21 cellular contexts compared by ENCODE assay signal in the genomic region with DNA sequence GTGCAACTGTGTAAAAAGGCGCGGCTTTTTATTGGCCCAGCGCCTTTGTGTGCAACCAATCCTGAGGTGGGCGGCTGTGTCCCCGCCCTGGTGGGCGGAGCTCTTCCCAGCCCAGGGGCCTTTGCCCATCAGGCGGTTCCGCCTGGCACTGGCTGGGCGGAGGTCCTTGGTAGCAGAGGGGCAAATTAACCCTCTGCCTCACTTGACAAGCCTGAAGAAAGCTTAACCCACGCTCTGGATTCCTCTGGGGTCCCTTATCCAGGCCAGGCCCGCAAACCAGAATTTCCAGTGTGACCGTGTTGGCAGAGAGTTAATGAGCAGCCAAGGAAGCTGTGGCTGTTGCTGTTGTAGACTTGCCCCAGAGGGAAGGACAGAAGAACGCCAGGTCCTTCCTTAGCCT. TPM values are rescaled to one million over a fixed set of nuclear protein-coding genes. Genes with fewer than 3 reads are reported as not detected.
DNase-seq lines count a peak whose midpoint lies in the region; ATAC-seq, FAIRE-seq and TF ChIP-seq lines count a peak whose summit lies in the region.
"Had no signal": no experiment of that assay in that cellular context is flagged by ENCODE, and none has a peak within 500 bp of the region (broad histone marks: within the 10 kb centered on the region; RNA-seq: fewer than 3 reads in every experiment).

No MANE protein-coding gene starts in this region.

- intact Hi-C loops in HepG2 (cut with micrococcal nuclease; ENCODE audit: unreplicated experiment) (no loop called here), right lobe of liver (cut with DNase I) (loop anchor here in 1 of 2 donors (10.0 kb wide), 1 partner anchor 268 kb away; no protein-coding TSS in a partner anchor), pancreas (cut with DNase I) (no loop called here), uterus (cut with DNase I; ENCODE audit: low total_unique reads) (no loop called here)

- TF ChIP-seq EP300 in HepG2 (IDR thresholded peaks at IDR 0.05; ENCODE audit: low read depth in 2 of 2, low read length in 2 of 2) (no peak), HepG2 (CRISPR knock-in tag; IDR thresholded peaks at IDR 0.05; ENCODE audit: borderline replicate concordance) (no peak)

- BruUV-seq in HepG2 (replicated peaks; lab: Mats Ljungman, UMichigan) = no TSS peak

- no peak for TF ChIP-seq CTCF in HepG2 (CRISPR knock-in tag; IDR thresholded peaks at IDR 0.05)
- TF ChIP-seq CTCF in right lobe of liver (IDR thresholded peaks at IDR 0.05) = no peak
- TF ChIP-seq CTCF in hepatocyte (IDR thresholded peaks at IDR 0.05; ENCODE audit: poor library complexity) = no peak
- TF ChIP-seq CTCF in pancreas (IDR thresholded peaks at IDR 0.05) = no peak
- TF ChIP-seq CTCF in WERI-Rb-1 (IDR thresholded peaks at IDR 0.05; ENCODE audit: low read depth, low read length) = no peak
- no peak for TF ChIP-seq CTCF in uterus (IDR thresholded peaks at IDR 0.05)

- CTCF ChIA-PET in HepG2 (lab: Yijun Ruan, JAX; ENCODE audit: low intra/inter-chr PET ratio, low total read pairs) = no interaction called here

- DNase-seq in HepG2 (ENCODE audit: low spot score) = no peak
- DNase-seq in right lobe of liver = no peak
- peak; percentile 55 for DNase-seq in hepatocyte (ENCODE audit: low spot score)
- peak in 3 of 6 donors; percentile 26 to 37 (median 34) for DNase-seq in pancreas
- no peak for DNase-seq in DMS79 treated with DMSO at 0.1 percent for 48 hours (lab: John Stamatoyannopoulos, UW)
- no peak for DNase-seq in WERI-Rb-1
- no peak for DNase-seq in uterus
- DNase-seq: activated CD4-positive, alpha-beta memory T cell treated with anti-CD3 and anti-CD28 coated beads for 36 hours; activated T-cell treated with anti-CD3 and anti-CD28 coated beads, Interleukin-2, amount 50 U/mL, for 24 hours; Kasumi-1; NCI-H226; stimulated activated CD4-positive, alpha-beta T cell treated with anti-CD3 and anti-CD28 coated beads, Interleukin-12 subunit alpha, Interleukin-12 subunit beta, amount 100 ng/mL, for 4 hours; SW 1271 had no signal

- TF ChIP-seq RAD21 in HepG2 (CRISPR knock-in tag; IDR thresholded peaks at IDR 0.05) = no peak

- ATAC-seq in HepG2 = peak; percentile 74
- no peak for ATAC-seq in right lobe of liver
- ATAC-seq in pancreas = peak; percentile 55 to 84 (median 75)
- ATAC-seq: A549; stimulated activated memory B cell treated with anti-CD40 and anti-IgM and Interleukin-4, amounts not matched to agents 10 μg/mL and 1 μg/mL and 100 μg/mL, for 72 hours had no signal

- H3K79me2 ChIP-seq in HepG2 (ENCODE audit: insufficient read depth, low read length) (no peaks in the 10 kb centered on the region), hepatocyte (no peaks in the 10 kb centered on the region)
- H3K79me2 ChIP-seq: parathyroid adenoma had no signal

- no peak overlapping the region for H2AFZ ChIP-seq in HepG2 (ENCODE audit: low read length)
- H2AFZ ChIP-seq in hepatocyte = no peak overlapping the region
- H2AFZ ChIP-seq: parathyroid adenoma had no signal

- H3K4me1 ChIP-seq in HepG2 (ENCODE audit: insufficient read depth, low read length) = peaks cover 11% of the 10 kb centered on the region; the same call in 1 of the 2 replicates
- H3K4me1 ChIP-seq in right lobe of liver = no peaks in the 10 kb centered on the region
- peaks cover 8% of the 10 kb centered on the region for H3K4me1 ChIP-seq in hepatocyte (ENCODE audit: insufficient read depth)
- H3K4me1 ChIP-seq in pancreas = no peaks in the 10 kb centered on the region
- peaks cover 2% of the 10 kb centered on the region for H3K4me1 ChIP-seq in urinary bladder (ENCODE audit: insufficient read depth)
- no peaks in the 10 kb centered on the region for H3K4me1 ChIP-seq in uterus
- H3K4me1 ChIP-seq: A549; BLaER1 treated with 17β-estradiol and CSF1 and Interleukin-3, amounts not matched to agents 10 nM and 100 nM had no signal

- H3K9me2 ChIP-seq in hepatocyte (replicated peaks; ENCODE audit: insufficient read depth) = no peaks in the 10 kb centered on the region

- H3K27ac ChIP-seq in HepG2 (ENCODE audit: extremely low read length, insufficient read depth, low read length) = no peak overlapping the region
- no peak overlapping the region for H3K27ac ChIP-seq in right lobe of liver
- peak overlapping the region; percentile 45 for H3K27ac ChIP-seq in hepatocyte
- no peak overlapping the region for H3K27ac ChIP-seq in pancreas
- peak overlapping the region; percentile 55 for H3K27ac ChIP-seq in urinary bladder (ENCODE audit: low read depth)
- no peak overlapping the region for H3K27ac ChIP-seq in WERI-Rb-1
- no peak overlapping the region for H3K27ac ChIP-seq in uterus
- H3K27ac ChIP-seq: A549; BLaER1 treated with 17β-estradiol and CSF1 and Interleukin-3, amounts not matched to agents 10 nM and 100 nM; parathyroid adenoma; RWPE1; vagina had no signal

- no peak for FAIRE-seq in HepG2 (lab: Jason Lieb, UNC)
- no peak for FAIRE-seq in pancreas (lab: Jason Lieb, UNC)
- FAIRE-seq: A549 had no signal

- H3K27me3 ChIP-seq in HepG2 (ENCODE audit: control insufficient read depth in 1 of 2, insufficient read depth in 2 of 2, low read length in 2 of 2) (peaks cover 0 to 6% of the 10 kb centered on the region in 2 experiments; a peak in 1 of 5 replicates), right lobe of liver (no peaks in the 10 kb centered on the region), hepatocyte (no peaks in the 10 kb centered on the region), pancreas (no peaks in the 10 kb centered on the region), WERI-Rb-1 (ENCODE audit: insufficient read depth, low read depth, severe bottlenecking) (no peaks in the 10 kb centered on the region), uterus (no peaks in the 10 kb centered on the region)
- H3K27me3 ChIP-seq: BLaER1 treated with 17β-estradiol and CSF1 and Interleukin-3, amounts not matched to agents 10 nM and 100 nM; esophagus muscularis mucosa; vagina had no signal

- no peaks in the 10 kb centered on the region for H3K9me3 ChIP-seq in HepG2 (ENCODE audit: low read length)
- H3K9me3 ChIP-seq in right lobe of liver = no peaks in the 10 kb centered on the region
- no peaks in the 10 kb centered on the region for H3K9me3 ChIP-seq in hepatocyte (ENCODE audit: low read depth)
- no peaks in the 10 kb centered on the region for H3K9me3 ChIP-seq in pancreas
- no peaks in the 10 kb centered on the region for H3K9me3 ChIP-seq in WERI-Rb-1 (ENCODE audit: severe bottlenecking)
- H3K9me3 ChIP-seq in uterus = no peaks in the 10 kb centered on the region
- H3K9me3 ChIP-seq: A549; BLaER1 treated with 17β-estradiol and CSF1 and Interleukin-3, amounts not matched to agents 10 nM and 100 nM; esophagus muscularis mucosa; vagina had no signal

- no peaks in the 10 kb centered on the region for H4K20me1 ChIP-seq in HepG2 (ENCODE audit: insufficient read depth, low read length)
- no peaks in the 10 kb centered on the region for H4K20me1 ChIP-seq in hepatocyte (ENCODE audit: insufficient read depth, poor library complexity, severe bottlenecking)
- H4K20me1 ChIP-seq: BLaER1 treated with 17β-estradiol and CSF1 and Interleukin-3, amounts not matched to agents 10 nM and 100 nM had no signal

- H3K4me3 ChIP-seq in HepG2 (replicated peaks in 1 of 3; ENCODE audit: insufficient read depth in 1 of 3, low read depth in 2 of 3, low read length in 3 of 3) (no peak overlapping the region), right lobe of liver (no peak overlapping the region), hepatocyte (no peak overlapping the region), pancreas (peak overlapping the region in 1 of 4 donors; percentile 0), urinary bladder (ENCODE audit: low read depth, low read length) (no peak overlapping the region), WERI-Rb-1 (ENCODE audit: low read depth, low read length) (no peak overlapping the region), uterus (no peak overlapping the region)
- H3K4me3 ChIP-seq: A549; BLaER1 treated with 17β-estradiol and CSF1 and Interleukin-3, amounts not matched to agents 10 nM and 100 nM; esophagus muscularis mucosa; vagina had no signal

- in situ Hi-C loops in HepG2 (cut with HindIII; ENCODE audit: extremely low pct_ligation_motif_present, low pct_unique_long_range_greater_than_20kb) = no loop called here

- 54% methylated on average over 9 of the region's 13 CpGs for WGBS in HepG2 (ENCODE audit: low lambda C conversion rate)
- 79% methylated on average over 13 of the region's 13 CpGs for WGBS in right lobe of liver (ENCODE audit: insufficient coverage, low coverage, low lambda C conversion rate, missing lambda C conversion rate)
- WGBS in hepatocyte (ENCODE audit: low lambda C conversion rate, missing lambda C conversion rate) = 82% methylated on average over 13 of the region's 13 CpGs
- 48 to 53% methylated on average over 13 of the region's 13 CpGs for WGBS in pancreas, 2 donors
- 87% methylated on average over 13 of the region's 13 CpGs for WGBS in urinary bladder

- H3K36me3 ChIP-seq in HepG2 (replicated peaks in 1 of 2; ENCODE audit: control insufficient read depth in 1 of 2, insufficient read depth in 2 of 2, low read length in 2 of 2) (no peaks in the 10 kb centered on the region), right lobe of liver (no peaks in the 10 kb centered on the region), hepatocyte (replicated peaks; ENCODE audit: insufficient read depth, low read depth) (no peaks in the 10 kb centered on the region), pancreas (no peaks in the 10 kb centered on the region), urinary bladder (ENCODE audit: insufficient read depth) (no peaks in the 10 kb centered on the region), WERI-Rb-1 (no peaks in the 10 kb centered on the region), uterus (no peaks in the 10 kb centered on the region)
- H3K36me3 ChIP-seq: BLaER1 treated with 17β-estradiol and CSF1 and Interleukin-3, amounts not matched to agents 10 nM and 100 nM; esophagus muscularis mucosa; vagina had no signal

- peak overlapping the region; percentile 18; the same call in 1 of the 2 replicates for H3K4me2 ChIP-seq in HepG2 (ENCODE audit: low read depth, low read length)
- H3K4me2 ChIP-seq in hepatocyte = peak overlapping the region; percentile 37
- H3K4me2 ChIP-seq: A549; BLaER1 treated with 17β-estradiol and CSF1 and Interleukin-3, amounts not matched to agents 10 nM and 100 nM had no signal

- no peak overlapping the region for H3K9ac ChIP-seq in HepG2 (ENCODE audit: insufficient read depth, low read depth, low read length)
- H3K9ac ChIP-seq: BLaER1 treated with 17β-estradiol and CSF1 and Interleukin-3, amounts not matched to agents 10 nM and 100 nM; parathyroid adenoma had no signal

- TF ChIP-seq POLR2A in HepG2 (IDR thresholded peaks at IDR 0.05; ENCODE audit: insufficient read depth in 1 of 2, low read depth in 2 of 2, low read length in 2 of 2) (no peak), right lobe of liver (IDR thresholded peaks at IDR 0.05) (no peak), uterus (IDR thresholded peaks at IDR 0.05) (no peak)

- POLR2A ChIA-PET in HepG2 (lab: Yijun Ruan, JAX) = no interaction called here

RNA-seq across cellular contexts. Expression of a gene that starts 12.8 kb away (rescaled TPM):
- not detected in 2 replicates for total RNA-seq in HepG2 (2016; rRNA removed; fragmentation: Illumina TruSeq; extraction: Trizol)
- total RNA-seq in HepG2 (2016; cell fraction: cytosol; rRNA removed; fragmentation: Illumina TruSeq; extraction: Trizol; ENCODE audit: low read depth) = not detected in 2 replicates
- total RNA-seq in HepG2 (2016; cell fraction: insoluble cytoplasmic fraction; rRNA removed; fragmentation: Illumina TruSeq; extraction: Trizol) = not detected in 2 replicates
- not detected in 2 replicates for total RNA-seq in HepG2 (2016; cell fraction: membrane; rRNA removed; fragmentation: Illumina TruSeq; extraction: Trizol)
- not detected in 2 replicates for total RNA-seq in HepG2 (2016; cell fraction: nucleus; rRNA removed; fragmentation: Illumina TruSeq; extraction: Trizol)
- polyA plus RNA-seq in HepG2 (2011; rRNA removed) = not detected in 2 replicates
- polyA plus RNA-seq in HepG2 (2011; cell fraction: cytosol; rRNA removed) = not detected in 2 replicates
- polyA plus RNA-seq in HepG2 (2011; cell fraction: nucleus; rRNA removed) = not detected in 2 replicates
- polyA plus RNA-seq in HepG2 (2012) = not detected in 2 replicates
- polyA plus RNA-seq in HepG2 (2016; cell fraction: cytosol; fragmentation: Illumina TruSeq; extraction: Trizol; ENCODE audit: low read depth) = not detected in 2 replicates
- not detected in 2 replicates for polyA plus RNA-seq in HepG2 (2016; cell fraction: insoluble cytoplasmic fraction; fragmentation: Illumina TruSeq; extraction: Trizol; ENCODE audit: low read depth)
- not detected in 2 replicates for polyA plus RNA-seq in HepG2 (2016; cell fraction: membrane; fragmentation: Illumina TruSeq; extraction: Trizol; ENCODE audit: low read depth)
- not detected in 2 replicates for polyA plus RNA-seq in HepG2 (2016; cell fraction: nucleus; fragmentation: Illumina TruSeq; extraction: Trizol; ENCODE audit: insufficient read depth, low read depth)
- not detected in 2 replicates for polyA minus RNA-seq in HepG2 (2011; rRNA and poly(A)+ RNA removed; ENCODE audit: low replicate concordance)
- not detected in 2 replicates for polyA minus RNA-seq in HepG2 (2011; cell fraction: cytosol; rRNA and poly(A)+ RNA removed)
- not detected in 2 replicates for polyA minus RNA-seq in HepG2 (2011; cell fraction: nucleus; rRNA and poly(A)+ RNA removed)
- total RNA-seq in right lobe of liver = under 1 TPM in 1 of 6 experiments, not detected in 5; 0.07 TPM
- total RNA-seq in hepatocyte = 0.17 TPM in 1 of 2 replicates, not detected in the other
- 0.37 and 1.0 TPM in 2 replicates for polyA plus RNA-seq in hepatocyte
- total RNA-seq in pancreas = not detected
- polyA plus RNA-seq in pancreas = under 1 TPM in 1 of 2 donors, not detected in 1; 0.07 TPM
- 5.0 TPM for total RNA-seq in urinary bladder
- 14.6 TPM for polyA plus RNA-seq in urinary bladder
- total RNA-seq in uterus = under 1 TPM in 2 of 4 donors, not detected in 2; 0.14 to 0.43 TPM

Comparison
In these comparisons a context has a peak if more than half of its experiments do, and no peak if none do; other contexts are left out.
1. ATAC-seq: peak in HepG2 (single experiment) and pancreas (4 of 4); none in right lobe of liver (0 of 4).
2. H3K27ac ChIP-seq: peak in hepatocyte (single experiment) and urinary bladder (single experiment); none in HepG2 (single experiment), right lobe of liver (0 of 3), pancreas (0 of 4), WERI-Rb-1 (single experiment) and uterus (0 of 2).